Comparison of ENCODE assay signal across 9 cellular contexts in genomic region chr3:43994594-43995077, GRCh38.
DNase-seq lines count a peak whose midpoint lies in the region; ATAC-seq and TF ChIP-seq lines count a peak whose summit lies in the region.
"Had no signal": no experiment of that assay in that cellular context is flagged by ENCODE, and none has a peak within 500 bp of the region (broad histone marks: within the 10 kb centered on the region; RNA-seq: fewer than 3 reads in every experiment).

No MANE protein-coding gene starts in this region.

- H3K27me3 ChIP-seq in subcutaneous abdominal adipose tissue (ENCODE audit: control insufficient read depth in 5 of 5, insufficient read depth in 4 of 5, low read length in 5 of 5): peaks cover 39 to 69% (median 59%) of the 10 kb centered on the region in 5 donors

- peak overlapping the region; percentile 46 for H3K4me3 Mint-ChIP-seq in activated CD4-positive, alpha-beta T cell treated with anti-CD3 and anti-CD28 coated beads, Interleukin-2, amount 10 ng/mL, durations not matched to agents 7 days and 5 days

- H3K9me3 Mint-ChIP-seq in activated CD4-positive, alpha-beta T cell treated with anti-CD3 and anti-CD28 coated beads, Interleukin-2, amount 10 ng/mL, durations not matched to agents 7 days and 5 days: peaks cover 14% of the 10 kb centered on the region

- no peaks in the 10 kb centered on the region for H3K36me3 ChIP-seq in subcutaneous abdominal adipose tissue (ENCODE audit: control insufficient read depth in 5 of 5, insufficient read depth in 5 of 5, low read length in 5 of 5)

- peak overlapping the region; percentile 36 for H3K27ac Mint-ChIP-seq in activated CD4-positive, alpha-beta T cell treated with anti-CD3 and anti-CD28 coated beads, Interleukin-2, amount 10 ng/mL, durations not matched to agents 7 days and 5 days

- no peak overlapping the region for H3K9ac ChIP-seq in subcutaneous abdominal adipose tissue (ENCODE audit: low read length in 5 of 5)

- H3K36me3 Mint-ChIP-seq in activated CD4-positive, alpha-beta T cell treated with anti-CD3 and anti-CD28 coated beads, Interleukin-2, amount 10 ng/mL, durations not matched to agents 7 days and 5 days (ENCODE audit: low read depth): peaks cover 9% of the 10 kb centered on the region

- H3K4me3 ChIP-seq in foreskin fibroblast (ENCODE audit: low read depth in 1 of 2, low read length in 2 of 2) (peak overlapping the region; percentile 77 to 84), subcutaneous abdominal adipose tissue (ENCODE audit: low read depth in 1 of 5, low read length in 5 of 5) (peak overlapping the region in 3 of 5 donors; percentile 7 to 54 (median 44))

- CTCF ChIA-PET in activated CD4-positive, alpha-beta T cell treated with anti-CD3 and anti-CD28 coated beads, Interleukin-2, amount 10 ng/mL, durations not matched to agents 7 days and 5 days (lab: Charles Lee): no interaction called here
- CTCF ChIA-PET in RWPE1 (lab: Yijun Ruan, JAX): no interaction called here

- H3K27ac ChIP-seq in RWPE1 (peak overlapping the region; percentile 87), subcutaneous abdominal adipose tissue (ENCODE audit: low read depth, low read length) (no peak overlapping the region)

- H3K4me1 Mint-ChIP-seq in activated CD4-positive, alpha-beta T cell treated with anti-CD3 and anti-CD28 coated beads, Interleukin-2, amount 10 ng/mL, durations not matched to agents 7 days and 5 days: peaks cover 41% of the 10 kb centered on the region

- DNase-seq in activated CD4-positive, alpha-beta T cell treated with anti-CD3 and anti-CD28 coated beads, Interleukin-2, amount 10 ng/mL, durations not matched to agents 7 days and 5 days: no peak
- no peak for DNase-seq in activated CD4-positive, alpha-beta T cell treated with anti-CD3 and anti-CD28 coated beads, Interleukin-2, amount 50 U/mL, for 4 hours
- DNase-seq in RWPE1 (ENCODE audit: low spot score) (no peak), foreskin fibroblast (no peak), KBM-7 (no peak)
- DNase-seq: DMS 273 treated with DMSO at 0.1 percent for 48 hours had no signal

- ATAC-seq in GM21528 (IDR thresholded peaks at IDR 0.05; ENCODE audit: low FRiP score, unreplicated experiment) (no peak), HG02610 (IDR thresholded peaks at IDR 0.05; ENCODE audit: unreplicated experiment) (no peak)

- in situ Hi-C loops in KBM-7 (cut with MboI; ENCODE audit: low pct_unique_long_range_greater_than_20kb, low sequenced_read_pairs): no loop called here

- H3K9me3 ChIP-seq in subcutaneous abdominal adipose tissue (ENCODE audit: control insufficient read depth in 5 of 5, low read length in 5 of 5): peaks cover 4 to 21% (median 8%) of the 10 kb centered on the region in 5 donors

- peaks cover 83% of the 10 kb centered on the region for H3K27me3 Mint-ChIP-seq in activated CD4-positive, alpha-beta T cell treated with anti-CD3 and anti-CD28 coated beads, Interleukin-2, amount 10 ng/mL, durations not matched to agents 7 days and 5 days

- POLR2A ChIA-PET in activated CD4-positive, alpha-beta T cell treated with anti-CD3 and anti-CD28 coated beads, Interleukin-2, amount 10 ng/mL, durations not matched to agents 7 days and 5 days (lab: Charles Lee): no interaction called here
- POLR2A ChIA-PET in RWPE1 (lab: Yijun Ruan, JAX; ENCODE audit: low non-redundant PET): no interaction called here

- peaks cover 4 to 49% (median 47%) of the 10 kb centered on the region in 5 donors for H3K4me1 ChIP-seq in subcutaneous abdominal adipose tissue (ENCODE audit: control insufficient read depth in 5 of 5, insufficient read depth in 5 of 5, low read length in 5 of 5)

- TF ChIP-seq CTCF in RWPE1 (conservative IDR thresholded peaks at IDR 0.05; ENCODE audit: low read depth) (no peak), foreskin fibroblast (IDR thresholded peaks at IDR 0.05; ENCODE audit: low read depth, low read length) (no peak)
